13 cellular contexts compared by ENCODE assay signal in genomic region chr21:44952116-44952928, GRCh38. TPM values are rescaled to one million over a fixed set of nuclear protein-coding genes. Genes with fewer than 3 reads are reported as not detected.
A peak's percentile ranks its signal among the peaks of the same experiment; 100 is the strongest.
DNase-seq lines count a peak whose midpoint lies in the region; ATAC-seq and TF ChIP-seq lines count a peak whose summit lies in the region.
"Had no signal": no experiment of that assay in that cellular context is flagged by ENCODE, and none has a peak within 500 bp of the region (broad histone marks: within the 10 kb centered on the region; RNA-seq: fewer than 3 reads in every experiment).

No MANE protein-coding gene starts in this region.

- TF ChIP-seq EP300 in esophagus muscularis mucosa (IDR thresholded peaks at IDR 0.05), result no peak

- H3K4me1 ChIP-seq in esophagus muscularis mucosa (peaks cover 49 to 73% (median 60%) of the 10 kb centered on the region in 4 donors), thoracic aorta (ENCODE audit: control insufficient read depth in 1 of 2, low read depth in 2 of 2) (peaks cover 27 to 64% of the 10 kb centered on the region in 2 donors), GM23248 (ENCODE audit: insufficient read depth) (no peaks in the 10 kb centered on the region), HAP-1 (no peaks in the 10 kb centered on the region)

- WGBS in esophagus muscularis mucosa, result 76% methylated on average over 10 of the region's 24 CpGs
- WGBS in GM23248 (ENCODE audit: low coverage in 1 of 2, low lambda C conversion rate in 2 of 2, missing lambda C conversion rate in 2 of 2), 2 experiments, result 86 to 88% methylated on average over 22 to 24 of the region's 24 CpGs

- H3K79me2 ChIP-seq in SU-DHL-6 (ENCODE audit: insufficient read depth, low read length) (peaks cover 39% of the 10 kb centered on the region), GM23248 (ENCODE audit: insufficient read depth) (peaks cover 62% of the 10 kb centered on the region)

- H3K36me3 ChIP-seq in SU-DHL-6 (ENCODE audit: low read length), result no peaks in the 10 kb centered on the region
- H3K36me3 ChIP-seq in esophagus muscularis mucosa, result peaks cover 0 to 40% (median 16%) of the 10 kb centered on the region in 4 donors
- H3K36me3 ChIP-seq in thoracic aorta, result no peaks in the 10 kb centered on the region
- H3K36me3 ChIP-seq in GM23248 (ENCODE audit: low read depth), result no peaks in the 10 kb centered on the region
- H3K36me3 ChIP-seq in HAP-1 (replicated peaks), result peaks cover 37% of the 10 kb centered on the region

- peak overlapping the region; percentile 73 for H3K27ac ChIP-seq in SU-DHL-6 (ENCODE audit: low read depth, low read length)
- H3K27ac ChIP-seq in esophagus muscularis mucosa (replicated peaks in 1 of 4), result peak overlapping the region; percentile 65 to 92 (median 84)
- peak overlapping the region; percentile 67 to 87 for H3K27ac ChIP-seq in thoracic aorta
- no peak overlapping the region for H3K27ac ChIP-seq in GM23248
- H3K27ac ChIP-seq: HL-60 had no signal

- H3K9me2 ChIP-seq in SU-DHL-6 (replicated peaks; ENCODE audit: insufficient read depth, low read length) (no peaks in the 10 kb centered on the region), GM23248 (ENCODE audit: insufficient read depth) (no peaks in the 10 kb centered on the region)

- no peaks in the 10 kb centered on the region for H4K20me1 ChIP-seq in SU-DHL-6 (ENCODE audit: low read depth, low read length)
- H4K20me1 ChIP-seq in GM23248 (ENCODE audit: insufficient read depth), result no peaks in the 10 kb centered on the region

- no peaks in the 10 kb centered on the region for H3F3A ChIP-seq in SU-DHL-6 (ENCODE audit: insufficient read depth)
- H3F3A ChIP-seq in GM23248 (ENCODE audit: insufficient read depth), result no peaks in the 10 kb centered on the region

- peak overlapping the region; percentile 3; the same call in 1 of the 2 replicates for H3K9ac ChIP-seq in SU-DHL-6 (ENCODE audit: low read length)
- no peak overlapping the region for H3K9ac ChIP-seq in GM23248

- intact Hi-C loops in esophagus muscularis mucosa (cut with DNase I), result no loop called here

- no peak for TF ChIP-seq CTCF in SU-DHL-6 (IDR thresholded peaks at IDR 0.05; ENCODE audit: insufficient read depth, low read length, poor library complexity, severe bottlenecking)
- no peak for TF ChIP-seq CTCF in esophagus muscularis mucosa (IDR thresholded peaks at IDR 0.05)
- no peak for TF ChIP-seq CTCF in thoracic aorta (IDR thresholded peaks at IDR 0.05)

- H3K4me2 ChIP-seq in SU-DHL-6 (ENCODE audit: low read depth, low read length, poor library complexity, severe bottlenecking) (peak overlapping the region; percentile 32), GM23248 (ENCODE audit: unreplicated experiment) (no peak overlapping the region)

- DNase-seq in esophagus muscularis mucosa (ENCODE audit: extremely low spot score) (no peak), myocyte (ENCODE audit: low read depth) (peak; percentile 94), thoracic aorta (ENCODE audit: low spot score) (no peak), GM23248 (no peak), DMS153 treated with DMSO at 0.1 percent for 48 hours (lab: John Stamatoyannopoulos, UW; ENCODE audit: unreplicated experiment) (no peak), HAP-1 (ENCODE audit: low spot score in 2 of 2) (no peak)
- DNase-seq: activated CD4-positive, alpha-beta T cell treated with anti-CD3 and anti-CD28 coated beads for 36 hours; activated naive CD4-positive, alpha-beta T cell; dermis blood vessel endothelial cell; erythroblast had no signal

- no peak for TF ChIP-seq POLR2A in esophagus muscularis mucosa (IDR thresholded peaks at IDR 0.05; ENCODE audit: low read depth)

- ATAC-seq in thoracic aorta (ENCODE audit: insufficient number of reproducible peaks, low FRiP score, low read depth), result no peak
- ATAC-seq: activated CD4-positive, alpha-beta T cell treated with anti-CD3 and anti-CD28 coated beads for 36 hours had no signal

- in situ Hi-C loops in GM23248 (cut with MboI), result no loop called here
- in situ Hi-C loops in HAP-1 (cut with MboI; ENCODE audit: low sequenced_read_pairs), result no loop called here

- no peaks in the 10 kb centered on the region for H3K9me3 ChIP-seq in SU-DHL-6 (ENCODE audit: insufficient read depth, low read length)
- no peaks in the 10 kb centered on the region for H3K9me3 ChIP-seq in esophagus muscularis mucosa
- H3K9me3 ChIP-seq in thoracic aorta, result no peaks in the 10 kb centered on the region
- no peaks in the 10 kb centered on the region for H3K9me3 ChIP-seq in GM23248 (ENCODE audit: low read depth)
- H3K9me3 ChIP-seq in HAP-1, result no peaks in the 10 kb centered on the region

- no peak overlapping the region for H2AFZ ChIP-seq in SU-DHL-6 (ENCODE audit: low read depth, low read length, severe bottlenecking)
- no peak overlapping the region for H2AFZ ChIP-seq in GM23248

- H3K27me3 ChIP-seq in SU-DHL-6 (ENCODE audit: low read length) (no peaks in the 10 kb centered on the region), esophagus muscularis mucosa (no peaks in the 10 kb centered on the region), thoracic aorta (replicated peaks; ENCODE audit: insufficient read depth) (no peaks in the 10 kb centered on the region), GM23248 (replicated peaks; ENCODE audit: insufficient read depth) (no peaks in the 10 kb centered on the region), HAP-1 (ENCODE audit: low read depth) (no peaks in the 10 kb centered on the region)

- H3K4me3 ChIP-seq in SU-DHL-6 (ENCODE audit: insufficient read depth, low read length, poor library complexity, severe bottlenecking), result no peak overlapping the region
- no peak overlapping the region for H3K4me3 ChIP-seq in esophagus muscularis mucosa
- H3K4me3 ChIP-seq in thoracic aorta, result peak overlapping the region; percentile 8
- no peak overlapping the region for H3K4me3 ChIP-seq in GM23248
- no peak overlapping the region for H3K4me3 ChIP-seq in HAP-1

RNA-seq across cellular contexts. Expression of gene SLX9, which starts 12.5 kb away (rescaled TPM):
- total RNA-seq in esophagus muscularis mucosa (10 to 100 TPM; 20.8 to 59.3 (median 27.6) TPM), myocyte (13.6 and 14.9 TPM in 2 replicates), thoracic aorta (10 to 100 TPM in 1 of 2 donors, 1 to 10 TPM in 1; 5.9 to 10.6 TPM)
- 24.5 TPM for polyA plus RNA-seq in myocyte (2012)
- total RNA-seq in GM23248 (2014; rRNA removed; shearing (Covaris generic)), result 25.6 and 34.3 TPM in 2 replicates
- polyA plus RNA-seq in GM23248 (2016; fragmentation: Nextera tagmentation; extraction: Ambion mirVana), result 34.4 and 35.8 TPM in 2 replicates

RNA-seq across cellular contexts. Expression of gene ITGB2, which starts 31.6 kb away (rescaled TPM):
- total RNA-seq in esophagus muscularis mucosa, result 100 to 1,000 TPM in 1 of 4 donors, 10 to 100 TPM in 3; 33.2 to 110 (median 44.0) TPM
- 2.2 and 3.2 TPM in 2 replicates for total RNA-seq in myocyte
- polyA plus RNA-seq in myocyte (2012), result 19.1 TPM
- 100 to 1,000 TPM; 161 to 166 TPM for total RNA-seq in thoracic aorta
- total RNA-seq in GM23248 (2014; rRNA removed; shearing (Covaris generic)), result 1.3 and 2.1 TPM in 2 replicates
- polyA plus RNA-seq in GM23248 (2016; fragmentation: Nextera tagmentation; extraction: Ambion mirVana), result 2.2 and 2.7 TPM in 2 replicates
- polyA plus RNA-seq: neural cell had no signal
